ENCODE assay signal across 13 cellular contexts in genomic region chr17:18197535-18198194, GRCh38.
"Had no signal": no experiment of that assay in that cellular context is flagged by ENCODE, and none has a peak within 500 bp of the region (broad histone marks: within the 10 kb centered on the region; RNA-seq: fewer than 3 reads in every experiment).

No MANE protein-coding gene starts in this region.

- H3K27ac ChIP-seq: esophagus squamous epithelium, foreskin keratinocyte, skin epidermis, transverse colon had no signal

- H3K27me3 Mint-ChIP-seq: activated CD4-positive, alpha-beta T cell treated with anti-CD3 and anti-CD28 coated beads, Interleukin-2, amount 10 ng/mL, durations not matched to agents 7 days and 5 days; activated CD8-positive, alpha-beta memory T cell treated with anti-CD3 and anti-CD28 coated beads, Interleukin-2, amount 10 ng/mL, durations not matched to agents 7 days and 5 days had no signal

- H3K9me3 Mint-ChIP-seq: activated CD4-positive, alpha-beta T cell treated with anti-CD3 and anti-CD28 coated beads, Interleukin-2, amount 10 ng/mL, durations not matched to agents 7 days and 5 days; WTC11 had no signal

- H3K9ac ChIP-seq: SK-N-SH had no signal

- H3K9me2 ChIP-seq: SK-N-SH had no signal

- ATAC-seq: activated CD8-positive, alpha-beta memory T cell treated with anti-CD3 and anti-CD28 coated beads, Interleukin-2, amount 10 ng/mL, durations not matched to agents 7 days and 5 days; foreskin keratinocyte; left colon; WTC11 had no signal

- H3K4me3 ChIP-seq: esophagus squamous epithelium, skin epidermis, transverse colon had no signal

- H3K4me2 ChIP-seq: SK-N-SH had no signal

- DNase-seq: activated CD4-positive, alpha-beta T cell treated with anti-CD3 and anti-CD28 coated beads, Interleukin-2, amount 10 ng/mL, durations not matched to agents 7 days and 5 days; activated CD8-positive, alpha-beta memory T cell treated with anti-CD3 and anti-CD28 coated beads, Interleukin-2, amount 10 ng/mL, durations not matched to agents 7 days and 5 days; activated naive CD4-positive, alpha-beta T cell treated with Interleukin-2 at 50 U/mL for 16 hours; aorta; esophagus squamous epithelium; foreskin keratinocyte; head of caudate nucleus; left colon; SK-N-SH; substantia nigra; transverse colon had no signal

- H3K9me3 ChIP-seq: esophagus squamous epithelium, SK-N-SH, transverse colon had no signal

- H3K4me3 Mint-ChIP-seq: activated CD4-positive, alpha-beta T cell treated with anti-CD3 and anti-CD28 coated beads, Interleukin-2, amount 10 ng/mL, durations not matched to agents 7 days and 5 days; activated CD8-positive, alpha-beta memory T cell treated with anti-CD3 and anti-CD28 coated beads, Interleukin-2, amount 10 ng/mL, durations not matched to agents 7 days and 5 days; WTC11 had no signal

- H3K27me3 ChIP-seq: esophagus squamous epithelium, foreskin keratinocyte, transverse colon had no signal

- H3K27ac Mint-ChIP-seq: activated CD4-positive, alpha-beta T cell treated with anti-CD3 and anti-CD28 coated beads, Interleukin-2, amount 10 ng/mL, durations not matched to agents 7 days and 5 days; activated CD8-positive, alpha-beta memory T cell treated with anti-CD3 and anti-CD28 coated beads, Interleukin-2, amount 10 ng/mL, durations not matched to agents 7 days and 5 days; WTC11 had no signal
